1 cellular context compared by ENCODE assay signal in the genomic region with DNA sequence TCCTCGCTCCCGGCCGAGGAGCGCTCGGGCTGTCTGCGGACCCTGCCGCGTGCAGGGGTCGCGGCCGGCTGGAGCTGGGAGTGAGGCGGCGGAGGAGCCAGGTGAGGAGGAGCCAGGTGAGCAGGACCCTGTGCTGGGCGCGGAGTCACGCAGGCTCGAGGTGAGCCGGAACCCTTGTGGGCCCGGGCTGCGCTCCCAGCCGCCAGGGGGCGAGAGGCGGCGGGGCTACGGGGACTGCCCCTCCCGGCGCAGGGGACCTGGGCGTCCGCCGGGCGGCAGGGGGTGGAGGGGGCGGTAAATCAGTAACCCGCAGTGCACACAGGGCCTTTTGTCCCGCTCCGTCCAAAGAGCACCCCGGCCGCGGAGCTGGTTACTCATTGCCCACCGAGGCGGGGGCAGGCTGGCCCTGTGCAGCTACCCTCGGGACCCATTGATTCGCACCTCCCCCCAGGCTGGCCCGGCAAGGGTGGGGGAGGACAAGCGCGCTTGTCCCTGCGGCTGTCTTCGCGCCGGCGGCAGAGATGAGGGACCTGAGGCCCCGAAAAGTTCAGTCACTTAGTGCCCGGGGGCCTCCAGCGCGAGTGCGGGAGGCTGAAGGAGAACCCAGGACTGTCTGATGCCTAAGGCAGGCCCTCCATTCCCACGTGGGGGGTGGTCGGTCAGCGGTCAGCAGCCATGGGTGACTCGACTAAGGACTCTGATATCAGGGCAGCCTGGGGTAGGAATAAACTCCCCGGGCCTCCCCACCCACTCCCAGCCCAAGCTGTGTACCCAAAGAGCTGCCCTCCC.
TF ChIP-seq lines count a peak whose summit lies in the region.

No MANE protein-coding gene starts in this region.

TF ChIP-seq in K562, 482 proteins besides CTCF, POLR2A, EP300 and RAD21 (continued from another document):
- TF ChIP-seq, protein P1, sequence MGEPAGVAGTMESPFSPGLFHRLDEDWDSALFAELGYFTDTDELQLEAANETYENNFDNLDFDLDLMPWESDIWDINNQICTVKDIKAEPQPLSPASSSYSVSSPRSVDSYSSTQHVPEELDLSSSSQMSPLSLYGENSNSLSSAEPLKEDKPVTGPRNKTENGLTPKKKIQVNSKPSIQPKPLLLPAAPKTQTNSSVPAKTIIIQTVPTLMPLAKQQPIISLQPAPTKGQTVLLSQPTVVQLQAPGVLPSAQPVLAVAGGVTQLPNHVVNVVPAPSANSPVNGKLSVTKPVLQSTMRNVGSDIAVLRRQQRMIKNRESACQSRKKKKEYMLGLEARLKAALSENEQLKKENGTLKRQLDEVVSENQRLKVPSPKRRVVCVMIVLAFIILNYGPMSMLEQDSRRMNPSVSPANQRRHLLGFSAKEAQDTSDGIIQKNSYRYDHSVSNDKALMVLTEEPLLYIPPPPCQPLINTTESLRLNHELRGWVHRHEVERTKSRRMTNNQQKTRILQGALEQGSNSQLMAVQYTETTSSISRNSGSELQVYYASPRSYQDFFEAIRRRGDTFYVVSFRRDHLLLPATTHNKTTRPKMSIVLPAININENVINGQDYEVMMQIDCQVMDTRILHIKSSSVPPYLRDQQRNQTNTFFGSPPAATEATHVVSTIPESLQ (CRISPR knock-in tag; IDR thresholded peaks at IDR 0.05) = no peak
